Comparison of ENCODE assay signal across 22 cellular contexts in genomic region chr4:6662591-6662990, GRCh38. TPM values are rescaled to one million over a fixed set of nuclear protein-coding genes. Genes with fewer than 3 reads are reported as not detected.
A peak's percentile ranks its signal among the peaks of the same experiment; 100 is the strongest.
DNase-seq lines count a peak whose midpoint lies in the region; ATAC-seq, FAIRE-seq and TF ChIP-seq lines count a peak whose summit lies in the region.
"Had no signal": no experiment of that assay in that cellular context is flagged by ENCODE, and none has a peak within 500 bp of the region (broad histone marks: within the 10 kb centered on the region; RNA-seq: fewer than 3 reads in every experiment).

No MANE protein-coding gene starts in this region.

- TF ChIP-seq RAD21 in HepG2 (CRISPR knock-in tag; IDR thresholded peaks at IDR 0.05), result no peak
- TF ChIP-seq RAD21 in K562 (CRISPR knock-in tag; conservative IDR thresholded peaks at IDR 0.05 in 1 of 2, IDR thresholded peaks at IDR 0.05 in 1 of 2), result no peak

- H3K27ac ChIP-seq in HepG2 (ENCODE audit: extremely low read length, insufficient read depth, low read length) (no peak overlapping the region), right lobe of liver (no peak overlapping the region), K562 (ENCODE audit: extremely low read depth, low read depth, low read length) (no peak overlapping the region)
- H3K27ac ChIP-seq: A549 had no signal

- no peak overlapping the region for H3K4me3 ChIP-seq in HepG2 (replicated peaks in 1 of 3; ENCODE audit: insufficient read depth in 1 of 3, low read depth in 2 of 3, low read length in 3 of 3)
- no peak overlapping the region for H3K4me3 ChIP-seq in right lobe of liver
- H3K4me3 ChIP-seq in K562, result no peak overlapping the region
- H3K4me3 ChIP-seq: A549, GM23338 had no signal

- CTCF ChIA-PET in HepG2 (lab: Yijun Ruan, JAX; ENCODE audit: low intra/inter-chr PET ratio, low total read pairs), result no interaction called here
- CTCF ChIA-PET in K562 (lab: Yijun Ruan, JAX; ENCODE audit: low intra/inter-chr PET ratio), result no interaction called here

- 63% methylated on average over 3 of the region's 3 CpGs for WGBS in HepG2 (ENCODE audit: low lambda C conversion rate)
- 82% methylated on average over 3 of the region's 3 CpGs for WGBS in right lobe of liver (ENCODE audit: insufficient coverage, low coverage, low lambda C conversion rate, missing lambda C conversion rate)
- WGBS in K562 (ENCODE audit: insufficient coverage, low coverage, missing lambda C conversion rate), result 34% methylated on average over 3 of the region's 3 CpGs

- H3K4me1 ChIP-seq in HepG2 (ENCODE audit: insufficient read depth, low read length) (peaks cover 4% of the 10 kb centered on the region), right lobe of liver (peaks cover 0 to 8% (median 0%) of the 10 kb centered on the region in 4 donors), K562 (replicated peaks in 1 of 2; ENCODE audit: control insufficient read depth in 2 of 2, insufficient read depth in 2 of 2, low read length in 2 of 2) (peaks cover 0 to 24% of the 10 kb centered on the region in 2 experiments; a peak in 3 of 5 replicates)
- H3K4me1 ChIP-seq: BE2C, Caco-2 had no signal

- H4K20me1 ChIP-seq in HepG2 (ENCODE audit: insufficient read depth, low read length) (no peaks in the 10 kb centered on the region), K562 (replicated peaks; ENCODE audit: control insufficient read depth, insufficient read depth, low read length) (no peaks in the 10 kb centered on the region)

- TF ChIP-seq CTCF in HepG2 (CRISPR knock-in tag; IDR thresholded peaks at IDR 0.05) (no peak), right lobe of liver (IDR thresholded peaks at IDR 0.05) (no peak), K562 (IDR thresholded peaks at IDR 0.05 in 2 of 3, conservative IDR thresholded peaks at IDR 0.05 in 1 of 3; ENCODE audit: insufficient read depth in 2 of 3, low read depth in 1 of 3, low read length in 3 of 3) (no peak)

- H3K79me2 ChIP-seq in HepG2 (ENCODE audit: insufficient read depth, low read length) (no peaks in the 10 kb centered on the region), K562 (ENCODE audit: control insufficient read depth, insufficient read depth, low read length) (no peaks in the 10 kb centered on the region)

- POLR2A ChIA-PET in HepG2 (lab: Yijun Ruan, JAX), result interaction anchor here (2.4 kb wide), 1 partner anchor 10 kb away, joined by 31 read pairs; a partner anchor contains a TSS
- POLR2A ChIA-PET in K562 (lab: Yijun Ruan, JAX), result interaction anchor here (1.2 to 4.4 kb wide), 4 partner anchors 11 to 21 kb away, joined by 3 to 40 read pairs (median 5); a partner anchor contains a TSS

- DNase-seq in HepG2 (ENCODE audit: low spot score) (no peak), right lobe of liver (no peak), RKO (ENCODE audit: low spot score) (peak; percentile 48), K562 (ENCODE audit: extremely low read depth in 1 of 4, low spot score in 3 of 4) (no peak), NCI-H2227 treated with DMSO at 0.1 percent for 48 hours (lab: John Stamatoyannopoulos, UW) (no peak)
- DNase-seq: 8988T; ACHN; AML-193; BE2C; C1 segment of cervical spinal cord; Caco-2; CD8-positive, alpha-beta T cell; DMS153; DND-41; H9 had no signal

- no peak for TF ChIP-seq POLR2A in HepG2 (IDR thresholded peaks at IDR 0.05; ENCODE audit: insufficient read depth in 1 of 2, low read depth in 2 of 2, low read length in 2 of 2)
- no peak for TF ChIP-seq POLR2A in right lobe of liver (IDR thresholded peaks at IDR 0.05)
- TF ChIP-seq POLR2A in K562 (conservative IDR thresholded peaks at IDR 0.05), result no peak

- H3K36me3 ChIP-seq in HepG2 (replicated peaks in 1 of 2; ENCODE audit: control insufficient read depth in 1 of 2, insufficient read depth in 2 of 2, low read length in 2 of 2) (no peaks in the 10 kb centered on the region), right lobe of liver (no peaks in the 10 kb centered on the region), K562 (ENCODE audit: control insufficient read depth, insufficient read depth, low read length) (no peaks in the 10 kb centered on the region)
- H3K36me3 ChIP-seq: BE2C had no signal

- no peak for ATAC-seq in HepG2
- ATAC-seq in right lobe of liver, result no peak
- no peak for ATAC-seq in K562
- ATAC-seq in HG03196 (IDR thresholded peaks at IDR 0.05; ENCODE audit: unreplicated experiment), result no peak
- ATAC-seq in GM21390 (IDR thresholded peaks at IDR 0.05; ENCODE audit: unreplicated experiment), result no peak
- ATAC-seq: A549; CD8-positive, alpha-beta T cell; GM23338; HCT116 had no signal

- H3K9me1 ChIP-seq in K562 (ENCODE audit: control insufficient read depth, insufficient read depth, low read length), result no peaks in the 10 kb centered on the region

- no peak for TF ChIP-seq EP300 in HepG2 (IDR thresholded peaks at IDR 0.05; ENCODE audit: low read depth in 2 of 2, low read length in 2 of 2)
- TF ChIP-seq EP300 in HepG2 (CRISPR knock-in tag; IDR thresholded peaks at IDR 0.05; ENCODE audit: borderline replicate concordance), result no peak
- no peak for TF ChIP-seq EP300 in K562 (IDR thresholded peaks at IDR 0.05; ENCODE audit: low read length)

- H3K9me3 ChIP-seq in HepG2 (ENCODE audit: low read length) (no peaks in the 10 kb centered on the region), right lobe of liver (no peaks in the 10 kb centered on the region), K562 (replicated peaks; ENCODE audit: control insufficient read depth, insufficient read depth, low read depth, low read length) (0 out of 2 replicates have a peak, but pooled peaks cover 3% of the 10 kb centered on the region)
- H3K9me3 ChIP-seq: A549, BE2C, Caco-2 had no signal

- no TSS peak for BruUV-seq in HepG2 (replicated peaks; lab: Mats Ljungman, UMichigan)
- no TSS peak for BruUV-seq in K562 (replicated peaks; lab: Mats Ljungman, UMichigan)

- intact Hi-C loops in HepG2 (cut with micrococcal nuclease; ENCODE audit: unreplicated experiment) (no loop called here), right lobe of liver (cut with DNase I) (no loop called here), K562 (cut with micrococcal nuclease) (no loop called here)

- FAIRE-seq in HepG2 (lab: Jason Lieb, UNC) (no peak), K562 (lab: Jason Lieb, UNC) (no peak)
- FAIRE-seq: A549, G401.6, GM12892 had no signal

- H3K27me3 ChIP-seq in HepG2 (ENCODE audit: control insufficient read depth in 1 of 2, insufficient read depth in 2 of 2, low read length in 2 of 2) (no peaks in the 10 kb centered on the region), right lobe of liver (no peaks in the 10 kb centered on the region), K562 (ENCODE audit: control insufficient read depth in 2 of 2, insufficient read depth in 2 of 2, low read length in 2 of 2) (0 out of 5 replicates have a peak, but pooled peaks cover 3 to 5% of the 10 kb centered on the region in 2 experiments)
- H3K27me3 ChIP-seq: BE2C had no signal

- in situ Hi-C loops in HepG2 (cut with HindIII; ENCODE audit: extremely low pct_ligation_motif_present, low pct_unique_long_range_greater_than_20kb), result no loop called here
- in situ Hi-C loops in K562 (cut with MboI), result no loop called here

- H3K4me2 ChIP-seq in HepG2 (ENCODE audit: low read depth, low read length) (no peak overlapping the region), K562 (ENCODE audit: insufficient read depth, low read length) (no peak overlapping the region)
- H3K4me2 ChIP-seq: A549, GM23338 had no signal

- H2AFZ ChIP-seq in HepG2 (ENCODE audit: low read length) (no peak overlapping the region), K562 (ENCODE audit: low read depth, low read length) (no peak overlapping the region)
- H2AFZ ChIP-seq: GM23338 had no signal

- H3K9ac ChIP-seq in HepG2 (ENCODE audit: insufficient read depth, low read depth, low read length), result no peak overlapping the region
- H3K9ac ChIP-seq in K562 (ENCODE audit: insufficient read depth in 1 of 2, low read depth in 2 of 2, low read length in 2 of 2), result no peak overlapping the region

RNA-seq across cellular contexts. Expression of gene MRFAP1, which starts 22.1 kb away (rescaled TPM):
- total RNA-seq in HepG2 (2016; rRNA removed; fragmentation: Illumina TruSeq; extraction: Trizol), result 158 and 254 TPM in 2 replicates
- 31.0 and 37.7 TPM in 2 replicates for total RNA-seq in HepG2 (2016; cell fraction: cytosol; rRNA removed; fragmentation: Illumina TruSeq; extraction: Trizol; ENCODE audit: low read depth)
- total RNA-seq in HepG2 (2016; cell fraction: insoluble cytoplasmic fraction; rRNA removed; fragmentation: Illumina TruSeq; extraction: Trizol), result 174 and 249 TPM in 2 replicates
- 87.0 and 105 TPM in 2 replicates for total RNA-seq in HepG2 (2016; cell fraction: membrane; rRNA removed; fragmentation: Illumina TruSeq; extraction: Trizol)
- 67.5 and 68.6 TPM in 2 replicates for total RNA-seq in HepG2 (2016; cell fraction: nucleus; rRNA removed; fragmentation: Illumina TruSeq; extraction: Trizol)
- polyA plus RNA-seq in HepG2 (2011; rRNA removed), result 103 and 112 TPM in 2 replicates
- 110 and 141 TPM in 2 replicates for polyA plus RNA-seq in HepG2 (2011; cell fraction: cytosol; rRNA removed)
- 54.5 and 54.7 TPM in 2 replicates for polyA plus RNA-seq in HepG2 (2011; cell fraction: nucleus; rRNA removed)
- polyA plus RNA-seq in HepG2 (2012), result 198 and 236 TPM in 2 replicates
- polyA plus RNA-seq in HepG2 (2016; cell fraction: cytosol; fragmentation: Illumina TruSeq; extraction: Trizol; ENCODE audit: low read depth), result 55.7 and 56.7 TPM in 2 replicates
- 509 and 563 TPM in 2 replicates for polyA plus RNA-seq in HepG2 (2016; cell fraction: insoluble cytoplasmic fraction; fragmentation: Illumina TruSeq; extraction: Trizol; ENCODE audit: low read depth)
- 117 and 129 TPM in 2 replicates for polyA plus RNA-seq in HepG2 (2016; cell fraction: membrane; fragmentation: Illumina TruSeq; extraction: Trizol; ENCODE audit: low read depth)
- polyA plus RNA-seq in HepG2 (2016; cell fraction: nucleus; fragmentation: Illumina TruSeq; extraction: Trizol; ENCODE audit: insufficient read depth, low read depth), result 205 and 206 TPM in 2 replicates
- 19.4 and 22.0 TPM in 2 replicates for polyA minus RNA-seq in HepG2 (2011; rRNA and poly(A)+ RNA removed; ENCODE audit: low replicate concordance)
- polyA minus RNA-seq in HepG2 (2011; cell fraction: cytosol; rRNA and poly(A)+ RNA removed), result 29.9 and 30.5 TPM in 2 replicates
- 21.4 and 24.6 TPM in 2 replicates for polyA minus RNA-seq in HepG2 (2011; cell fraction: nucleus; rRNA and poly(A)+ RNA removed)
- total RNA-seq in right lobe of liver, result 100 to 1,000 TPM; 103 to 166 (median 129) TPM
- total RNA-seq in K562 (2011; cell fraction: chromatin; rRNA removed; ENCODE audit: low replicate concordance), result 15.5 and 27.2 TPM in 2 replicates
- total RNA-seq in K562 (2011; cell fraction: nucleolus; rRNA removed), result 14.7 and 15.3 TPM in 2 replicates
- 23.0 and 24.2 TPM in 2 replicates for total RNA-seq in K562 (2011; cell fraction: nucleoplasm; rRNA removed)
- total RNA-seq in K562 (2014; rRNA removed), result 147 and 234 TPM in 2 replicates
- 151 and 173 TPM in 2 replicates for total RNA-seq in K562 (2014; rRNA removed; fragmentation: Illumina TruSeq; extraction: Trizol)
- 163 and 171 TPM in 2 replicates for total RNA-seq in K562 (2015; rRNA removed; fragmentation: Illumina TruSeq; extraction: Trizol)
- total RNA-seq in K562 (2021), result 257 and 270 TPM in 2 replicates
- polyA plus RNA-seq in K562 (2011; rRNA removed), result 123 and 143 TPM in 2 replicates
- polyA plus RNA-seq in K562 (2011; cell fraction: cytosol; rRNA removed), result 93.5 and 146 TPM in 2 replicates
- 74.4 and 83.5 TPM in 2 replicates for polyA plus RNA-seq in K562 (2011; cell fraction: nucleus; rRNA removed)
- polyA plus RNA-seq in K562 (2012), result 285 and 344 TPM in 2 replicates
- polyA plus RNA-seq in K562 (2014; fragmentation: Illumina TruSeq; extraction: Trizol), result 185 and 221 TPM in 2 replicates
- 10 to 100 TPM; 46.0 to 59.9 TPM for polyA plus RNA-seq in K562 (2014; fragmentation: Nextera tagmentation; extraction: Ambion mirVana)
- 251 and 255 TPM in 2 replicates for polyA plus RNA-seq in K562 (2014; rRNA removed)
- 49.7 and 58.2 TPM in 2 replicates for polyA minus RNA-seq in K562 (2011; rRNA and poly(A)+ RNA removed)
- 37.6 and 63.5 TPM in 2 replicates for polyA minus RNA-seq in K562 (2011; cell fraction: cytosol; rRNA and poly(A)+ RNA removed)
- 13.9 and 29.2 TPM in 2 replicates for polyA minus RNA-seq in K562 (2011; cell fraction: nucleus; rRNA and poly(A)+ RNA removed)

RNA-seq across cellular contexts. Expression of gene S100P, which starts 31.1 kb away (rescaled TPM):
- total RNA-seq in HepG2 (2016; rRNA removed; fragmentation: Illumina TruSeq; extraction: Trizol) (278 and 348 TPM in 2 replicates), right lobe of liver (1 to 10 TPM in 4 of 6 experiments, under 1 TPM in 2; 0.59 to 6.3 (median 2.7) TPM), K562 (2014; rRNA removed) (5.8 and 7.5 TPM in 2 replicates), K562 (2014; rRNA removed; fragmentation: Illumina TruSeq; extraction: Trizol) (7.4 and 13.7 TPM in 2 replicates), K562 (2015; rRNA removed; fragmentation: Illumina TruSeq; extraction: Trizol) (7.2 and 7.5 TPM in 2 replicates), K562 (2021) (13.2 and 16.8 TPM in 2 replicates)
- total RNA-seq in HepG2 (2016; cell fraction: cytosol; rRNA removed; fragmentation: Illumina TruSeq; extraction: Trizol; ENCODE audit: low read depth), result 36.9 and 39.1 TPM in 2 replicates
- total RNA-seq in HepG2 (2016; cell fraction: insoluble cytoplasmic fraction; rRNA removed; fragmentation: Illumina TruSeq; extraction: Trizol), result 251 and 366 TPM in 2 replicates
- total RNA-seq in HepG2 (2016; cell fraction: membrane; rRNA removed; fragmentation: Illumina TruSeq; extraction: Trizol), result 71.8 and 83.2 TPM in 2 replicates
- total RNA-seq in HepG2 (2016; cell fraction: nucleus; rRNA removed; fragmentation: Illumina TruSeq; extraction: Trizol), result 84.8 and 90.9 TPM in 2 replicates
- polyA plus RNA-seq in HepG2 (2011; rRNA removed) (1,649 and 1,898 TPM in 2 replicates), K562 (2011; rRNA removed) (2.7 and 4.1 TPM in 2 replicates), K562 (2014; fragmentation: Illumina TruSeq; extraction: Trizol) (6.9 and 7.4 TPM in 2 replicates), K562 (2014; fragmentation: Nextera tagmentation; extraction: Ambion mirVana) (10 to 100 TPM; 21.0 to 23.8 TPM), K562 (2014; rRNA removed) (5.5 and 5.7 TPM in 2 replicates)
- polyA plus RNA-seq in HepG2 (2011; cell fraction: cytosol; rRNA removed), result 422 and 472 TPM in 2 replicates
- polyA plus RNA-seq in HepG2 (2011; cell fraction: nucleus; rRNA removed), result 82.9 and 122 TPM in 2 replicates
- polyA plus RNA-seq in HepG2 (2012), result 700 and 2,334 TPM in 2 replicates
- 30.5 and 35.0 TPM in 2 replicates for polyA plus RNA-seq in HepG2 (2016; cell fraction: cytosol; fragmentation: Illumina TruSeq; extraction: Trizol; ENCODE audit: low read depth)
- polyA plus RNA-seq in HepG2 (2016; cell fraction: insoluble cytoplasmic fraction; fragmentation: Illumina TruSeq; extraction: Trizol; ENCODE audit: low read depth), result 150 and 168 TPM in 2 replicates
- polyA plus RNA-seq in HepG2 (2016; cell fraction: membrane; fragmentation: Illumina TruSeq; extraction: Trizol; ENCODE audit: low read depth), result 38.8 and 42.8 TPM in 2 replicates
- polyA plus RNA-seq in HepG2 (2016; cell fraction: nucleus; fragmentation: Illumina TruSeq; extraction: Trizol; ENCODE audit: insufficient read depth, low read depth), result 79.1 and 81.3 TPM in 2 replicates
- polyA minus RNA-seq in HepG2 (2011; rRNA and poly(A)+ RNA removed; ENCODE audit: low replicate concordance), result 151 and 198 TPM in 2 replicates
- 87.0 and 146 TPM in 2 replicates for polyA minus RNA-seq in HepG2 (2011; cell fraction: cytosol; rRNA and poly(A)+ RNA removed)
- 37.3 and 51.0 TPM in 2 replicates for polyA minus RNA-seq in HepG2 (2011; cell fraction: nucleus; rRNA and poly(A)+ RNA removed)
- 1.7 TPM in 1 of 2 replicates, not detected in the other for total RNA-seq in K562 (2011; cell fraction: chromatin; rRNA removed; ENCODE audit: low replicate concordance)
- 0.33 and 0.53 TPM in 2 replicates for total RNA-seq in K562 (2011; cell fraction: nucleolus; rRNA removed)
- 0.81 TPM in 1 of 2 replicates, not detected in the other for total RNA-seq in K562 (2011; cell fraction: nucleoplasm; rRNA removed)
- polyA plus RNA-seq in K562 (2011; cell fraction: cytosol; rRNA removed), result 0.55 and 3.2 TPM in 2 replicates
- 0.30 and 1.6 TPM in 2 replicates for polyA plus RNA-seq in K562 (2011; cell fraction: nucleus; rRNA removed)
- 11.5 and 304 TPM in 2 replicates for polyA plus RNA-seq in K562 (2012)
- 0.15 and 0.25 TPM in 2 replicates for polyA minus RNA-seq in K562 (2011; rRNA and poly(A)+ RNA removed)
- polyA minus RNA-seq in K562 (2011; cell fraction: cytosol; rRNA and poly(A)+ RNA removed), result 4.8 and 23.3 TPM in 2 replicates
- polyA minus RNA-seq in K562 (2011; cell fraction: nucleus; rRNA and poly(A)+ RNA removed), result 4.7 and 6.1 TPM in 2 replicates
- total RNA-seq: GM23338, H9 had no signal

RNA-seq across cellular contexts. Expression of gene MRFAP1L1, which starts 47.1 kb away (rescaled TPM):
- 76.6 and 124 TPM in 2 replicates for total RNA-seq in HepG2 (2016; rRNA removed; fragmentation: Illumina TruSeq; extraction: Trizol)
- 12.0 and 14.9 TPM in 2 replicates for total RNA-seq in HepG2 (2016; cell fraction: cytosol; rRNA removed; fragmentation: Illumina TruSeq; extraction: Trizol; ENCODE audit: low read depth)
- total RNA-seq in HepG2 (2016; cell fraction: insoluble cytoplasmic fraction; rRNA removed; fragmentation: Illumina TruSeq; extraction: Trizol), result 82.6 and 130 TPM in 2 replicates
- total RNA-seq in HepG2 (2016; cell fraction: membrane; rRNA removed; fragmentation: Illumina TruSeq; extraction: Trizol), result 36.1 and 39.2 TPM in 2 replicates
- total RNA-seq in HepG2 (2016; cell fraction: nucleus; rRNA removed; fragmentation: Illumina TruSeq; extraction: Trizol), result 35.4 and 41.2 TPM in 2 replicates
- 39.9 and 44.8 TPM in 2 replicates for polyA plus RNA-seq in HepG2 (2011; rRNA removed)
- polyA plus RNA-seq in HepG2 (2011; cell fraction: cytosol; rRNA removed), result 29.0 and 43.5 TPM in 2 replicates
- 12.5 and 20.0 TPM in 2 replicates for polyA plus RNA-seq in HepG2 (2011; cell fraction: nucleus; rRNA removed)
- 55.6 and 62.7 TPM in 2 replicates for polyA plus RNA-seq in HepG2 (2012)
- 6.5 and 6.6 TPM in 2 replicates for polyA plus RNA-seq in HepG2 (2016; cell fraction: cytosol; fragmentation: Illumina TruSeq; extraction: Trizol; ENCODE audit: low read depth)
- polyA plus RNA-seq in HepG2 (2016; cell fraction: insoluble cytoplasmic fraction; fragmentation: Illumina TruSeq; extraction: Trizol; ENCODE audit: low read depth), result 143 and 162 TPM in 2 replicates
- polyA plus RNA-seq in HepG2 (2016; cell fraction: membrane; fragmentation: Illumina TruSeq; extraction: Trizol; ENCODE audit: low read depth), result 21.2 and 21.7 TPM in 2 replicates
- 60.2 and 60.7 TPM in 2 replicates for polyA plus RNA-seq in HepG2 (2016; cell fraction: nucleus; fragmentation: Illumina TruSeq; extraction: Trizol; ENCODE audit: insufficient read depth, low read depth)
- 10.4 and 12.8 TPM in 2 replicates for polyA minus RNA-seq in HepG2 (2011; rRNA and poly(A)+ RNA removed; ENCODE audit: low replicate concordance)
- polyA minus RNA-seq in HepG2 (2011; cell fraction: cytosol; rRNA and poly(A)+ RNA removed), result 13.6 and 15.5 TPM in 2 replicates
- 16.1 and 16.2 TPM in 2 replicates for polyA minus RNA-seq in HepG2 (2011; cell fraction: nucleus; rRNA and poly(A)+ RNA removed)
- 10 to 100 TPM; 18.9 to 30.7 (median 28.4) TPM for total RNA-seq in right lobe of liver
- total RNA-seq in K562 (2011; cell fraction: chromatin; rRNA removed; ENCODE audit: low replicate concordance), result 23.4 and 45.9 TPM in 2 replicates
- 16.5 and 18.4 TPM in 2 replicates for total RNA-seq in K562 (2011; cell fraction: nucleolus; rRNA removed)
- 26.7 and 33.1 TPM in 2 replicates for total RNA-seq in K562 (2011; cell fraction: nucleoplasm; rRNA removed)
- 74.2 and 78.8 TPM in 2 replicates for total RNA-seq in K562 (2014; rRNA removed)
- 85.7 and 86.2 TPM in 2 replicates for total RNA-seq in K562 (2014; rRNA removed; fragmentation: Illumina TruSeq; extraction: Trizol)
- total RNA-seq in K562 (2015; rRNA removed; fragmentation: Illumina TruSeq; extraction: Trizol), result 83.3 and 90.6 TPM in 2 replicates
- 51.3 and 53.6 TPM in 2 replicates for total RNA-seq in K562 (2021)
- polyA plus RNA-seq in K562 (2011; rRNA removed), result 59.5 and 83.8 TPM in 2 replicates
- 19.4 and 37.0 TPM in 2 replicates for polyA plus RNA-seq in K562 (2011; cell fraction: cytosol; rRNA removed)
- polyA plus RNA-seq in K562 (2011; cell fraction: nucleus; rRNA removed), result 37.8 and 48.5 TPM in 2 replicates
- 49.1 and 74.0 TPM in 2 replicates for polyA plus RNA-seq in K562 (2012)
- 74.8 and 87.6 TPM in 2 replicates for polyA plus RNA-seq in K562 (2014; fragmentation: Illumina TruSeq; extraction: Trizol)
- 10 to 100 TPM; 37.6 to 48.1 TPM for polyA plus RNA-seq in K562 (2014; fragmentation: Nextera tagmentation; extraction: Ambion mirVana)
- 104 and 111 TPM in 2 replicates for polyA plus RNA-seq in K562 (2014; rRNA removed)
- polyA minus RNA-seq in K562 (2011; rRNA and poly(A)+ RNA removed), result 46.9 and 49.6 TPM in 2 replicates
- 10.4 and 17.8 TPM in 2 replicates for polyA minus RNA-seq in K562 (2011; cell fraction: cytosol; rRNA and poly(A)+ RNA removed)
- 13.7 and 31.7 TPM in 2 replicates for polyA minus RNA-seq in K562 (2011; cell fraction: nucleus; rRNA and poly(A)+ RNA removed)

RNA-seq across cellular contexts. Expression of gene BLOC1S4, which starts 53.4 kb away (rescaled TPM):
- total RNA-seq in HepG2 (2016; rRNA removed; fragmentation: Illumina TruSeq; extraction: Trizol), result 18.7 and 20.9 TPM in 2 replicates
- 4.7 and 6.1 TPM in 2 replicates for total RNA-seq in HepG2 (2016; cell fraction: cytosol; rRNA removed; fragmentation: Illumina TruSeq; extraction: Trizol; ENCODE audit: low read depth)
- 19.1 and 20.1 TPM in 2 replicates for total RNA-seq in HepG2 (2016; cell fraction: insoluble cytoplasmic fraction; rRNA removed; fragmentation: Illumina TruSeq; extraction: Trizol)
- 11.7 and 12.0 TPM in 2 replicates for total RNA-seq in HepG2 (2016; cell fraction: membrane; rRNA removed; fragmentation: Illumina TruSeq; extraction: Trizol)
- total RNA-seq in HepG2 (2016; cell fraction: nucleus; rRNA removed; fragmentation: Illumina TruSeq; extraction: Trizol), result 7.6 and 7.9 TPM in 2 replicates
- 15.5 and 17.6 TPM in 2 replicates for polyA plus RNA-seq in HepG2 (2011; rRNA removed)
- polyA plus RNA-seq in HepG2 (2011; cell fraction: cytosol; rRNA removed), result 19.4 and 26.2 TPM in 2 replicates
- 9.3 and 10.5 TPM in 2 replicates for polyA plus RNA-seq in HepG2 (2011; cell fraction: nucleus; rRNA removed)
- 10.5 and 11.1 TPM in 2 replicates for polyA plus RNA-seq in HepG2 (2012)
- 3.6 and 4.1 TPM in 2 replicates for polyA plus RNA-seq in HepG2 (2016; cell fraction: cytosol; fragmentation: Illumina TruSeq; extraction: Trizol; ENCODE audit: low read depth)
- 22.2 and 23.4 TPM in 2 replicates for polyA plus RNA-seq in HepG2 (2016; cell fraction: insoluble cytoplasmic fraction; fragmentation: Illumina TruSeq; extraction: Trizol; ENCODE audit: low read depth)
- polyA plus RNA-seq in HepG2 (2016; cell fraction: membrane; fragmentation: Illumina TruSeq; extraction: Trizol; ENCODE audit: low read depth), result 7.5 and 8.0 TPM in 2 replicates
- polyA plus RNA-seq in HepG2 (2016; cell fraction: nucleus; fragmentation: Illumina TruSeq; extraction: Trizol; ENCODE audit: insufficient read depth, low read depth), result 10.3 and 14.0 TPM in 2 replicates
- polyA minus RNA-seq in HepG2 (2011; rRNA and poly(A)+ RNA removed; ENCODE audit: low replicate concordance), result 5.1 and 16.2 TPM in 2 replicates
- 9.3 and 9.9 TPM in 2 replicates for polyA minus RNA-seq in HepG2 (2011; cell fraction: cytosol; rRNA and poly(A)+ RNA removed)
- 5.5 and 7.0 TPM in 2 replicates for polyA minus RNA-seq in HepG2 (2011; cell fraction: nucleus; rRNA and poly(A)+ RNA removed)
- total RNA-seq in right lobe of liver, result 1 to 10 TPM; 3.0 to 9.9 (median 6.6) TPM
- 9.9 and 18.6 TPM in 2 replicates for total RNA-seq in K562 (2011; cell fraction: chromatin; rRNA removed; ENCODE audit: low replicate concordance)
- total RNA-seq in K562 (2011; cell fraction: nucleolus; rRNA removed), result 25.1 and 30.5 TPM in 2 replicates
- 18.3 and 23.1 TPM in 2 replicates for total RNA-seq in K562 (2011; cell fraction: nucleoplasm; rRNA removed)
- 31.6 and 38.3 TPM in 2 replicates for total RNA-seq in K562 (2014; rRNA removed)
- 10.0 and 11.2 TPM in 2 replicates for total RNA-seq in K562 (2014; rRNA removed; fragmentation: Illumina TruSeq; extraction: Trizol)
- 10.5 and 10.8 TPM in 2 replicates for total RNA-seq in K562 (2015; rRNA removed; fragmentation: Illumina TruSeq; extraction: Trizol)
- total RNA-seq in K562 (2021), result 29.4 and 31.1 TPM in 2 replicates
- 21.0 and 25.5 TPM in 2 replicates for polyA plus RNA-seq in K562 (2011; rRNA removed)
- 27.6 and 61.0 TPM in 2 replicates for polyA plus RNA-seq in K562 (2011; cell fraction: cytosol; rRNA removed)
- 14.4 and 23.7 TPM in 2 replicates for polyA plus RNA-seq in K562 (2011; cell fraction: nucleus; rRNA removed)
- 20.7 and 24.2 TPM in 2 replicates for polyA plus RNA-seq in K562 (2012)
- 10.3 and 15.0 TPM in 2 replicates for polyA plus RNA-seq in K562 (2014; fragmentation: Illumina TruSeq; extraction: Trizol)
- polyA plus RNA-seq in K562 (2014; fragmentation: Nextera tagmentation; extraction: Ambion mirVana), result 1 to 10 TPM; 3.1 to 3.9 TPM
- 30.9 and 37.3 TPM in 2 replicates for polyA plus RNA-seq in K562 (2014; rRNA removed)
- polyA minus RNA-seq in K562 (2011; rRNA and poly(A)+ RNA removed), result 5.4 and 8.9 TPM in 2 replicates
- 9.5 and 11.1 TPM in 2 replicates for polyA minus RNA-seq in K562 (2011; cell fraction: cytosol; rRNA and poly(A)+ RNA removed)
- 10.4 and 14.2 TPM in 2 replicates for polyA minus RNA-seq in K562 (2011; cell fraction: nucleus; rRNA and poly(A)+ RNA removed)

Comparison
In these comparisons a context has a peak if more than half of its experiments do, and no peak if none do; other contexts are left out.
1. Of the 241 proteins assayed by ChIP-seq in both HepG2 and K562: peak only in HepG2: none; only in K562: ADNP and KDM1A; in both: CEBPB; in neither: 238.